In the genomic region with DNA sequence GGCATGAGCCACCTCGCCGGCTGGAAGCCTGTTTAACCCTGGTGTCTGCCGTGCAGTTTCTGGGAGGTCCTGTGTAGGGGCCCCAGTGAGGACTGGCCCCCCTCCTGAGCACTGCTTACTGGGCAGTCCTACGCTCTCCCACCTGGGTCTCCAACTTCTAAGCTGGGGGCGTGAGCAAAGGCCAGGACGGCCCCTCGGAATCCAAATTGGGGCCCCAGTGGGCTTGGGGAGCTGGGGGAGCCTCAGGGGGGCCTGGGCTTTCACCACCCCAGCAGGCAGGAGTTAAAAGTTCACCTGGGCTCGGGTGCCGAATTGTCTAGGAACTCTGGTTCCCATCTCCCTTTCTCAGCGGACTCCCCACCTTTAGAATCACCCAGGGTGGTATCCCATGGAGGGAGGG, we compare ENCODE assay signal across 33 cellular contexts.
"Had no signal": no experiment of that assay in that cellular context is flagged by ENCODE, and none has a peak within 500 bp of the region (broad histone marks: within the 10 kb centered on the region; RNA-seq: fewer than 3 reads in every experiment).

No MANE protein-coding gene starts in this region.

- H3K36me3 ChIP-seq: ascending aorta, breast epithelium, cardiac muscle cell, colonic mucosa, esophagus muscularis mucosa, gastroesophageal sphincter, heart right ventricle had no signal

- H3K27me3 ChIP-seq: ascending aorta, breast epithelium, cardiac muscle cell, colonic mucosa, dorsolateral prefrontal cortex, esophagus muscularis mucosa, foreskin keratinocyte, gastroesophageal sphincter had no signal

- H3K27me3 Mint-ChIP-seq: activated CD4-positive, alpha-beta memory T cell treated with anti-CD3 and anti-CD28 coated beads for 36 hours; activated CD4-positive, alpha-beta T cell treated with anti-CD3 and anti-CD28 coated beads for 36 hours; activated CD4-positive, alpha-beta T cell treated with anti-CD3 and anti-CD28 coated beads, Interleukin-2, amount 10 ng/mL, durations not matched to agents 24 days and 14 days; activated CD8-positive, alpha-beta memory T cell treated with anti-CD3 and anti-CD28 coated beads, Interleukin-2, amount 10 ng/mL, durations not matched to agents 7 days and 5 days; activated naive CD4-positive, alpha-beta T cell treated with anti-CD3 and anti-CD28 coated beads, Interleukin-2, amount 50 U/mL, for 24 hours; activated naive CD8-positive, alpha-beta T cell treated with anti-CD3 and anti-CD28 coated beads for 36 hours; activated naive CD8-positive, alpha-beta T cell treated with anti-CD3 and anti-CD28 coated beads, Interleukin-2, amount 50 U/mL, for 24 hours; brain had no signal

- DNase-seq: activated CD4-positive, alpha-beta memory T cell treated with anti-CD3 and anti-CD28 coated beads for 36 hours; activated CD4-positive, alpha-beta T cell treated with anti-CD3 and anti-CD28 coated beads for 36 hours; activated CD4-positive, alpha-beta T cell treated with anti-CD3 and anti-CD28 coated beads, Interleukin-2, amount 10 ng/mL, durations not matched to agents 24 days and 14 days; activated CD4-positive, CD25-positive, alpha-beta regulatory T cell; activated CD4-positive, CD25-positive, alpha-beta regulatory T cell treated with anti-CD3 and anti-CD28 coated beads, Interleukin-2, amount 50 U/mL, for 72 hours; activated CD8-positive, alpha-beta memory T cell treated with anti-CD3 and anti-CD28 coated beads, Interleukin-2, amount 10 ng/mL, durations not matched to agents 7 days and 5 days; activated CD8-positive, alpha-beta memory T cell treated with anti-CD3 and anti-CD28 coated beads, Interleukin-2, amount 50 U/mL, for 4 hours; activated CD8-positive, alpha-beta T cell treated with anti-CD3 and anti-CD28 coated beads, Interleukin-2, amount 10 ng/mL, durations not matched to agents 7 days and 5 days; activated effector memory CD4-positive, alpha-beta T cell treated with anti-CD3 and anti-CD28 coated beads, Interleukin-2, amount 50 U/mL, for 16 hours; activated naive CD4-positive, alpha-beta T cell treated with anti-CD3 and anti-CD28 coated beads for 36 hours; activated naive CD8-positive, alpha-beta T cell treated with anti-CD3 and anti-CD28 coated beads for 36 hours; activated naive CD8-positive, alpha-beta T cell treated with anti-CD3 and anti-CD28 coated beads, Interleukin-2, amount 50 U/mL, for 24 hours; activated T-cell treated with anti-CD3 and anti-CD28 coated beads, Interleukin-2, amount 50 U/mL, for 1 hour; activated T-cell treated with anti-CD3 and anti-CD28 coated beads, Interleukin-2, amount 50 U/mL, for 48 hours; central memory CD4-positive, alpha-beta T cell; cerebellar nuclear complex; colonic mucosa; dorsolateral prefrontal cortex; effector memory CD4-positive, alpha-beta T cell; erythroblast; heart right ventricle; T-helper 2 cell had no signal

- H3K27ac Mint-ChIP-seq: activated CD4-positive, alpha-beta memory T cell treated with anti-CD3 and anti-CD28 coated beads for 36 hours; activated CD4-positive, alpha-beta T cell treated with anti-CD3 and anti-CD28 coated beads for 36 hours; activated CD4-positive, alpha-beta T cell treated with anti-CD3 and anti-CD28 coated beads, Interleukin-2, amount 10 ng/mL, durations not matched to agents 24 days and 14 days; activated CD8-positive, alpha-beta memory T cell treated with anti-CD3 and anti-CD28 coated beads, Interleukin-2, amount 10 ng/mL, durations not matched to agents 7 days and 5 days; activated CD8-positive, alpha-beta T cell treated with anti-CD3 and anti-CD28 coated beads, Interleukin-2, amount 10 ng/mL, durations not matched to agents 7 days and 5 days; activated naive CD4-positive, alpha-beta T cell treated with anti-CD3 and anti-CD28 coated beads for 36 hours; activated naive CD4-positive, alpha-beta T cell treated with anti-CD3 and anti-CD28 coated beads, Interleukin-2, amount 50 U/mL, for 24 hours; activated naive CD8-positive, alpha-beta T cell treated with anti-CD3 and anti-CD28 coated beads for 36 hours; activated naive CD8-positive, alpha-beta T cell treated with anti-CD3 and anti-CD28 coated beads, Interleukin-2, amount 50 U/mL, for 24 hours; activated T-helper 1 cell treated with anti-CD3 and anti-CD28 coated beads, Interleukin-12 subunit alpha, Interleukin-12 subunit beta, Interleukin-2, Interleukin-4 antibody, amounts not matched to agents 30 ng/mL and 10 ng/mL and 1 ng/mL, durations not matched to agents 14 hours and 24 hours and 36 hours; activated T-helper 2 cell treated with anti-CD3 and anti-CD28 coated beads, Interferon-gamma antibody, Interleukin-2, Interleukin-4, amounts not matched to agents 10 μg/mL and 5 μg/mL and 100 μg/mL, durations not matched to agents 14 hours and 24 hours and 36 hours; dendritic cell treated with granulocyte-macrophage colony-stimulating factor and Interleukin-4, amounts not matched to agents 40 ng/mL and 50 ng/mL, for 4 days had no signal

- H3K4me3 Mint-ChIP-seq: activated CD4-positive, alpha-beta memory T cell treated with anti-CD3 and anti-CD28 coated beads for 36 hours; activated CD4-positive, alpha-beta T cell treated with anti-CD3 and anti-CD28 coated beads for 36 hours; activated CD4-positive, alpha-beta T cell treated with anti-CD3 and anti-CD28 coated beads, Interleukin-2, amount 10 ng/mL, durations not matched to agents 24 days and 14 days; activated CD8-positive, alpha-beta memory T cell treated with anti-CD3 and anti-CD28 coated beads, Interleukin-2, amount 10 ng/mL, durations not matched to agents 7 days and 5 days; activated CD8-positive, alpha-beta T cell treated with anti-CD3 and anti-CD28 coated beads, Interleukin-2, amount 10 ng/mL, durations not matched to agents 7 days and 5 days; activated naive CD4-positive, alpha-beta T cell treated with anti-CD3 and anti-CD28 coated beads for 36 hours; activated naive CD4-positive, alpha-beta T cell treated with anti-CD3 and anti-CD28 coated beads, Interleukin-2, amount 50 U/mL, for 24 hours; activated naive CD8-positive, alpha-beta T cell treated with anti-CD3 and anti-CD28 coated beads for 36 hours; activated naive CD8-positive, alpha-beta T cell treated with anti-CD3 and anti-CD28 coated beads, Interleukin-2, amount 50 U/mL, for 24 hours; activated T-helper 1 cell treated with anti-CD3 and anti-CD28 coated beads, Interleukin-12 subunit alpha, Interleukin-12 subunit beta, Interleukin-2, Interleukin-4 antibody, amounts not matched to agents 30 ng/mL and 10 ng/mL and 1 ng/mL, durations not matched to agents 14 hours and 24 hours and 36 hours; dendritic cell treated with granulocyte-macrophage colony-stimulating factor and Interleukin-4, amounts not matched to agents 40 ng/mL and 50 ng/mL, for 4 days had no signal

- H3K36me3 Mint-ChIP-seq: activated CD4-positive, alpha-beta memory T cell treated with anti-CD3 and anti-CD28 coated beads for 36 hours; activated CD8-positive, alpha-beta memory T cell treated with anti-CD3 and anti-CD28 coated beads, Interleukin-2, amount 10 ng/mL, durations not matched to agents 7 days and 5 days; activated naive CD4-positive, alpha-beta T cell treated with anti-CD3 and anti-CD28 coated beads, Interleukin-2, amount 50 U/mL, for 24 hours; activated naive CD8-positive, alpha-beta T cell treated with anti-CD3 and anti-CD28 coated beads for 36 hours; brain had no signal

- H3K4me3 ChIP-seq: ascending aorta, cardiac muscle cell, colonic mucosa, dorsolateral prefrontal cortex, esophagus muscularis mucosa, gastroesophageal sphincter, heart right ventricle had no signal

- H3K9me3 ChIP-seq: ascending aorta, breast epithelium, colonic mucosa, esophagus muscularis mucosa, gastroesophageal sphincter, heart right ventricle had no signal

- H3K4me1 ChIP-seq: ascending aorta, breast epithelium, colonic mucosa, foreskin keratinocyte, gastroesophageal sphincter had no signal

- H3K9me3 Mint-ChIP-seq: activated CD4-positive, alpha-beta memory T cell treated with anti-CD3 and anti-CD28 coated beads for 36 hours; activated CD4-positive, alpha-beta T cell treated with anti-CD3 and anti-CD28 coated beads, Interleukin-2, amount 10 ng/mL, durations not matched to agents 24 days and 14 days; activated naive CD4-positive, alpha-beta T cell treated with anti-CD3 and anti-CD28 coated beads for 36 hours; activated naive CD4-positive, alpha-beta T cell treated with anti-CD3 and anti-CD28 coated beads, Interleukin-2, amount 50 U/mL, for 24 hours; activated naive CD8-positive, alpha-beta T cell treated with anti-CD3 and anti-CD28 coated beads for 36 hours; activated naive CD8-positive, alpha-beta T cell treated with anti-CD3 and anti-CD28 coated beads, Interleukin-2, amount 50 U/mL, for 24 hours; activated T-helper 1 cell treated with anti-CD3 and anti-CD28 coated beads, Interleukin-12 subunit alpha, Interleukin-12 subunit beta, Interleukin-2, Interleukin-4 antibody, amounts not matched to agents 30 ng/mL and 10 ng/mL and 1 ng/mL, durations not matched to agents 14 hours and 24 hours and 36 hours; activated T-helper 2 cell treated with anti-CD3 and anti-CD28 coated beads, Interferon-gamma antibody, Interleukin-2, Interleukin-4, amounts not matched to agents 10 μg/mL and 5 μg/mL and 100 μg/mL, durations not matched to agents 14 hours and 24 hours and 36 hours; dendritic cell treated with granulocyte-macrophage colony-stimulating factor and Interleukin-4, amounts not matched to agents 40 ng/mL and 50 ng/mL, for 4 days had no signal

- H3K27ac ChIP-seq: ascending aorta, breast epithelium, cardiac muscle cell, colonic mucosa, dorsolateral prefrontal cortex, esophagus muscularis mucosa, foreskin keratinocyte, gastroesophageal sphincter, heart right ventricle had no signal

- H3K4me1 Mint-ChIP-seq: activated CD4-positive, alpha-beta T cell treated with anti-CD3 and anti-CD28 coated beads for 36 hours; activated CD8-positive, alpha-beta memory T cell treated with anti-CD3 and anti-CD28 coated beads, Interleukin-2, amount 10 ng/mL, durations not matched to agents 7 days and 5 days; activated naive CD4-positive, alpha-beta T cell treated with anti-CD3 and anti-CD28 coated beads, Interleukin-2, amount 50 U/mL, for 24 hours; activated naive CD8-positive, alpha-beta T cell treated with anti-CD3 and anti-CD28 coated beads for 36 hours; activated naive CD8-positive, alpha-beta T cell treated with anti-CD3 and anti-CD28 coated beads, Interleukin-2, amount 50 U/mL, for 24 hours had no signal
